Comparison of ENCODE assay signal across 8 cellular contexts in genomic region chr1:162276493-162276892, GRCh38.
DNase-seq lines count a peak whose midpoint lies in the region; ATAC-seq, FAIRE-seq and TF ChIP-seq lines count a peak whose summit lies in the region.

No MANE protein-coding gene starts in this region.

- no peaks in the 10 kb centered on the region for H3K36me3 ChIP-seq in endodermal cell (ENCODE audit: control insufficient read depth, insufficient read depth, low read length)
- H3K36me3 ChIP-seq in neuronal stem cell (replicated peaks in 1 of 2; ENCODE audit: control insufficient read depth in 2 of 2, insufficient read depth in 2 of 2, low read length in 2 of 2), result no peaks in the 10 kb centered on the region

- H3K27me3 ChIP-seq in endodermal cell (ENCODE audit: control insufficient read depth, insufficient read depth, low read length, poor library complexity, severe bottlenecking) (peaks cover 9% of the 10 kb centered on the region), neuronal stem cell (ENCODE audit: control insufficient read depth in 3 of 3, insufficient read depth in 3 of 3, low read depth in 1 of 3, low read length in 3 of 3) (no peaks in the 10 kb centered on the region)

- H3K27ac Mint-ChIP-seq in endodermal cell, result no peak overlapping the region
- H3K27ac Mint-ChIP-seq in activated CD4-positive, alpha-beta T cell treated with anti-CD3 and anti-CD28 coated beads, Interleukin-2, amount 10 ng/mL, durations not matched to agents 24 days and 14 days, result no peak overlapping the region
- H3K27ac Mint-ChIP-seq in T-helper 17 cell, result no peak overlapping the region

- peaks cover 4% of the 10 kb centered on the region for H3K4me1 Mint-ChIP-seq in endodermal cell
- no peaks in the 10 kb centered on the region for H3K4me1 Mint-ChIP-seq in activated CD4-positive, alpha-beta T cell treated with anti-CD3 and anti-CD28 coated beads, Interleukin-2, amount 10 ng/mL, durations not matched to agents 24 days and 14 days
- peaks cover 2% of the 10 kb centered on the region for H3K4me1 Mint-ChIP-seq in T-helper 17 cell

- H2BK15ac ChIP-seq in neuronal stem cell (ENCODE audit: low read length), result no peak overlapping the region

- no peak overlapping the region for H2BK120ac ChIP-seq in neuronal stem cell (ENCODE audit: low read depth, low read length)

- no peak for ATAC-seq in T-helper 17 cell

- no peak overlapping the region for H4K8ac ChIP-seq in neuronal stem cell (ENCODE audit: low read depth, low read length)

- H3K36me3 Mint-ChIP-seq in endodermal cell (ENCODE audit: low read depth), result no peaks in the 10 kb centered on the region
- H3K36me3 Mint-ChIP-seq in activated CD4-positive, alpha-beta T cell treated with anti-CD3 and anti-CD28 coated beads, Interleukin-2, amount 10 ng/mL, durations not matched to agents 24 days and 14 days (ENCODE audit: low read depth), result no peaks in the 10 kb centered on the region
- H3K36me3 Mint-ChIP-seq in T-helper 17 cell (ENCODE audit: low read depth), result no peaks in the 10 kb centered on the region

- no peak overlapping the region for H2BK5ac ChIP-seq in neuronal stem cell (ENCODE audit: low read length)

- no peak overlapping the region for H3K23ac ChIP-seq in neuronal stem cell (ENCODE audit: low read depth, low read length, poor library complexity)

- no peak overlapping the region for H3K14ac ChIP-seq in neuronal stem cell (ENCODE audit: low read length)

- no peak overlapping the region for H3K4me3 Mint-ChIP-seq in endodermal cell
- no peak overlapping the region for H3K4me3 Mint-ChIP-seq in activated CD4-positive, alpha-beta T cell treated with anti-CD3 and anti-CD28 coated beads, Interleukin-2, amount 10 ng/mL, durations not matched to agents 24 days and 14 days
- no peak overlapping the region for H3K4me3 Mint-ChIP-seq in T-helper 17 cell

- no peak overlapping the region for H3K27ac ChIP-seq in endodermal cell (ENCODE audit: low read depth, low read length)
- no peak overlapping the region for H3K27ac ChIP-seq in neuronal stem cell (replicated peaks; ENCODE audit: low read length)

- peak; percentile 32 for TF ChIP-seq CTCF in GM13977 (IDR thresholded peaks at IDR 0.05; ENCODE audit: extremely low read depth, insufficient read depth, missing control alignments)
- peak; percentile 28 for TF ChIP-seq CTCF in endodermal cell (conservative IDR thresholded peaks at IDR 0.05)
- peak; percentile 47 for TF ChIP-seq CTCF in retinal pigment epithelial cell (conservative IDR thresholded peaks at IDR 0.05; ENCODE audit: low read depth, low read length)

- peaks cover 5% of the 10 kb centered on the region for H3K27me3 Mint-ChIP-seq in endodermal cell (ENCODE audit: insufficient read depth)
- peaks cover 12% of the 10 kb centered on the region for H3K27me3 Mint-ChIP-seq in activated CD4-positive, alpha-beta T cell treated with anti-CD3 and anti-CD28 coated beads, Interleukin-2, amount 10 ng/mL, durations not matched to agents 24 days and 14 days
- peaks cover 50% of the 10 kb centered on the region for H3K27me3 Mint-ChIP-seq in T-helper 17 cell

- no peak overlapping the region for H3K4ac ChIP-seq in neuronal stem cell (ENCODE audit: low read length)

- no peak overlapping the region for H3K4me2 ChIP-seq in neuronal stem cell (ENCODE audit: insufficient read depth, low read length, poor library complexity, severe bottlenecking)

- H2BK12ac ChIP-seq in neuronal stem cell (ENCODE audit: low read length), result no peak overlapping the region

- no peaks in the 10 kb centered on the region for H3K9me3 Mint-ChIP-seq in endodermal cell
- H3K9me3 Mint-ChIP-seq in activated CD4-positive, alpha-beta T cell treated with anti-CD3 and anti-CD28 coated beads, Interleukin-2, amount 10 ng/mL, durations not matched to agents 24 days and 14 days, result no peaks in the 10 kb centered on the region

- no peak overlapping the region for H4K91ac ChIP-seq in neuronal stem cell (ENCODE audit: low read depth, low read length, poor library complexity)

- no peak overlapping the region for H3K18ac ChIP-seq in neuronal stem cell (ENCODE audit: low read length)

- no peak overlapping the region for H3K9ac ChIP-seq in endodermal cell (ENCODE audit: extremely low read depth, low read length, poor library complexity, severe bottlenecking)
- no peak overlapping the region for H3K9ac ChIP-seq in neuronal stem cell (ENCODE audit: low read depth, low read length, poor library complexity)

- peak; percentile 47 for DNase-seq in GM13977 (ENCODE audit: low spot score)
- peak; percentile 57 for DNase-seq in NOMO-1 treated with DMSO at 0.1 percent for 48 hours (lab: John Stamatoyannopoulos, UW; ENCODE audit: unreplicated experiment)
- no peak for DNase-seq in endodermal cell
- no peak for DNase-seq in retinal pigment epithelial cell (ENCODE audit: low read depth)
- DNase-seq in neuronal stem cell (ENCODE audit: low spot score), result no peak
- no peak for DNase-seq in activated CD4-positive, alpha-beta T cell treated with anti-CD3 and anti-CD28 coated beads, Interleukin-2, amount 10 ng/mL, durations not matched to agents 24 days and 14 days
- DNase-seq in T-helper 17 cell, result no peak

- H3K79me1 ChIP-seq in neuronal stem cell (ENCODE audit: low read depth, low read length), result no peaks in the 10 kb centered on the region

- H3K9me3 ChIP-seq in endodermal cell (ENCODE audit: control insufficient read depth, low read length), result no peaks in the 10 kb centered on the region
- peaks cover 0 to 4% of the 10 kb centered on the region in 2 donors for H3K9me3 ChIP-seq in neuronal stem cell (replicated peaks in 1 of 2; ENCODE audit: control insufficient read depth in 2 of 2, insufficient read depth in 1 of 2, low read depth in 1 of 2, low read length in 2 of 2)
- no peaks in the 10 kb centered on the region for H3K9me3 ChIP-seq in T-helper 17 cell (ENCODE audit: control insufficient read depth, low read length, poor library complexity, severe bottlenecking)

- H3K4me1 ChIP-seq in endodermal cell (ENCODE audit: control insufficient read depth, insufficient read depth, low read length) (no peaks in the 10 kb centered on the region), neuronal stem cell (ENCODE audit: control insufficient read depth in 2 of 2, insufficient read depth in 1 of 2, low read depth in 1 of 2, low read length in 2 of 2) (peaks cover 0 to 1% of the 10 kb centered on the region in 2 donors)

- no peak overlapping the region for H2AK5ac ChIP-seq in neuronal stem cell (ENCODE audit: low read depth, low read length)

- intact Hi-C loops in activated CD4-positive, alpha-beta T cell treated with anti-CD3 and anti-CD28 coated beads, Interleukin-2, amount 10 ng/mL, durations not matched to agents 24 days and 14 days (cut with micrococcal nuclease), result no loop called here

- FAIRE-seq in A204.1 (lab: Jason Lieb, UNC), result peak; percentile 94

- no peak overlapping the region for H2AFZ ChIP-seq in neuronal stem cell (ENCODE audit: low read length)

- WGBS in endodermal cell (ENCODE audit: insufficient coverage in 1 of 2, insufficient read length in 1 of 2), 2 experiments, result no CpG with 5 or more reads among the region's 1 CpG
- WGBS in neuronal stem cell (ENCODE audit: extremely low coverage in 2 of 2, insufficient read length in 2 of 2, insufficient replicate concordance in 1 of 2), 2 donors, result no CpG with 5 or more reads among the region's 1 CpG

- no peak overlapping the region for H3K4me3 ChIP-seq in endodermal cell (ENCODE audit: low read length)
- no peak overlapping the region for H3K4me3 ChIP-seq in retinal pigment epithelial cell (ENCODE audit: low read length)
- H3K4me3 ChIP-seq in neuronal stem cell (ENCODE audit: low read length in 2 of 2), result no peak overlapping the region

- in situ Hi-C loops in GM13977 (cut with MboI; ENCODE audit: low pct_unique_long_range_greater_than_20kb, low sequenced_read_pairs, unreplicated experiment), result no loop called here

Comparison
In these comparisons a context has a peak if more than half of its experiments do, and no peak if none do; other contexts are left out.
1. DNase-seq: peak in GM13977 (single experiment) and NOMO-1 treated with DMSO at 0.1 percent for 48 hours (single experiment); none in endodermal cell (single experiment), retinal pigment epithelial cell (single experiment), neuronal stem cell (single experiment), activated CD4-positive, alpha-beta T cell treated with anti-CD3 and anti-CD28 coated beads, Interleukin-2, amount 10 ng/mL, durations not matched to agents 24 days and 14 days (single experiment) and T-helper 17 cell (0 of 3).
2. Peak in every context shown above with its lines, with median percentiles within 50 percentile points of each other: CTCF ChIP-seq.